ENCODE assay signal across 30 cellular contexts in the genomic region with DNA sequence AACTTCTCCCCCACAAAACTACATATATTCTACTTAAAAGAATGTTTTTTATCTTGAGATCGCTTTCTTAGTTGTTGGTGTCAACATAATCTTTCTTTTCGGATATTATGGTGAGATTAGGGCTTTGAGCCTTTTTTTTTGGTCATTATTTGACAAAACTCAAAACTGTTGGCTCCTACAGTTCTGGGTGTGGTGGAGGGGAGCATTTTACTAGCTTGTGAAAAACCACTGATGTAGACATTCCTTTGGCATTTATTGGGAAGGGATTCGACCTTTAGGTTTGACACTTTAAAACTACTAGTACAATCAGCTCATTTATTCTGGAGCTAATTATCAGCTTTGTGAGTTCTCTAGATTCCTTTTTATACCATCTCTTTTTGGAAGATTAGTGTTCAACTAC. TPM values are rescaled to one million over a fixed set of nuclear protein-coding genes. Genes with fewer than 3 reads are reported as not detected.
"Had no signal": no experiment of that assay in that cellular context is flagged by ENCODE, and none has a peak within 500 bp of the region (broad histone marks: within the 10 kb centered on the region; RNA-seq: fewer than 3 reads in every experiment).

No MANE protein-coding gene starts in this region.

- H3K36me3 ChIP-seq: adrenal gland, esophagus muscularis mucosa, gastroesophageal sphincter, WERI-Rb-1 had no signal

- H3K4me3 ChIP-seq: adrenal gland, body of pancreas, esophagus muscularis mucosa, gastroesophageal sphincter had no signal

- H3K27me3 ChIP-seq: adrenal gland, body of pancreas, esophagus muscularis mucosa, gastroesophageal sphincter had no signal

- ATAC-seq: activated CD4-positive, CD25-positive, alpha-beta regulatory T cell treated with anti-CD3 and anti-CD28 coated beads, Interleukin-2, amount 50 U/mL, for 24 hours; activated CD8-positive, alpha-beta T cell treated with anti-CD3 and anti-CD28 coated beads for 36 hours; activated naive CD8-positive, alpha-beta T cell treated with anti-CD3 and anti-CD28 coated beads, Interleukin-2, amount 50 U/mL, for 24 hours; activated T-cell treated with anti-CD3 and anti-CD28 coated beads, Interleukin-2, amount 50 U/mL, for 4 hours; body of pancreas; effector memory CD8-positive, alpha-beta T cell; gastroesophageal sphincter; T-helper 17 cell had no signal

- FAIRE-seq: colon had no signal

- H3K27ac ChIP-seq: adrenal gland, body of pancreas, esophagus muscularis mucosa, gastroesophageal sphincter, WERI-Rb-1 had no signal

- H3K9me3 ChIP-seq: adrenal gland, body of pancreas, esophagus muscularis mucosa, gastroesophageal sphincter had no signal

- H3K4me1 ChIP-seq: body of pancreas had no signal

- DNase-seq: activated B cell treated with CpG ODN at 0.5 μM for 24 hours; activated CD4-positive, alpha-beta T cell treated with anti-CD3 and anti-CD28 coated beads for 48 hours; activated CD4-positive, alpha-beta T cell treated with anti-CD3 and anti-CD28 coated beads, Interleukin-2, amount 50 U/mL, for 1 hour; activated CD4-positive, alpha-beta T cell treated with anti-CD3 and anti-CD28 coated beads, Interleukin-2, amount 50 U/mL, for 48 hours; activated CD8-positive, alpha-beta memory T cell treated with anti-CD3 and anti-CD28 coated beads for 24 hours; activated CD8-positive, alpha-beta T cell treated with anti-CD3 and anti-CD28 coated beads for 36 hours; activated effector memory CD4-positive, alpha-beta T cell treated with anti-CD3 and anti-CD28 coated beads, Interleukin-2, amount 50 U/mL, for 16 hours; activated naive CD4-positive, alpha-beta T cell treated with anti-CD3 and anti-CD28 coated beads for 36 hours; activated naive CD8-positive, alpha-beta T cell treated with anti-CD3 and anti-CD28 coated beads for 36 hours; activated naive CD8-positive, alpha-beta T cell treated with anti-CD3 and anti-CD28 coated beads, Interleukin-2, amount 50 U/mL, for 24 hours; activated T-cell treated with anti-CD3 and anti-CD28 coated beads, Interleukin-2, amount 50 U/mL, for 4 hours; adrenal gland; amygdala; aorta; body of pancreas; central memory CD4-positive, alpha-beta T cell; cortex of kidney; dermis blood vessel endothelial cell; effector CD4-positive, alpha-beta T cell; effector memory CD8-positive, alpha-beta T cell; erythroblast; foreskin melanocyte; T-helper 1 cell; T-helper 17 cell; T1000; WERI-Rb-1 had no signal

RNA-seq across cellular contexts. Expression of a gene that starts 24.4 kb away (rescaled TPM):
- total RNA-seq: activated B cell treated with CpG ODN at 0.5 μM for 24 hours; activated CD8-positive, alpha-beta T cell treated with anti-CD3 and anti-CD28 coated beads for 36 hours; activated naive CD4-positive, alpha-beta T cell treated with anti-CD3 and anti-CD28 coated beads for 36 hours; activated naive CD8-positive, alpha-beta T cell treated with anti-CD3 and anti-CD28 coated beads for 36 hours had no signal
